ENCODE assay signal across 8 cellular contexts in genomic region chr17:76714822-76715461, GRCh38. TPM values are rescaled to one million over a fixed set of nuclear protein-coding genes. Genes with fewer than 3 reads are reported as not detected.
A peak's percentile ranks its signal among the peaks of the same experiment; 100 is the strongest.
DNase-seq lines count a peak whose midpoint lies in the region; ATAC-seq and TF ChIP-seq lines count a peak whose summit lies in the region.

No MANE protein-coding gene starts in this region.

- no peak overlapping the region; the same call in 1 of the 2 replicates for H3K9ac ChIP-seq in OCI-LY1 (ENCODE audit: low read length)

- H3K27ac ChIP-seq in OCI-LY1 (ENCODE audit: low read depth, low read length, poor library complexity, severe bottlenecking) (no peak overlapping the region), ovary (no peak overlapping the region), tibial nerve (peak overlapping the region in 3 of 4 donors; percentile 55 to 61 (median 55))

- no peaks in the 10 kb centered on the region for H3K79me2 ChIP-seq in OCI-LY1 (ENCODE audit: insufficient read depth, low read length)

- H3K36me3 ChIP-seq in OCI-LY1 (ENCODE audit: insufficient read depth, low read length), result peaks cover 64% of the 10 kb centered on the region
- H3K36me3 ChIP-seq in ovary, result no peaks in the 10 kb centered on the region
- H3K36me3 ChIP-seq in tibial nerve, result peaks cover 12 to 68% (median 21%) of the 10 kb centered on the region in 3 donors

- TF ChIP-seq EP300 in ovary (IDR thresholded peaks at IDR 0.05) (no peak), tibial nerve (IDR thresholded peaks at IDR 0.05) (peak in 1 of 2 donors; percentile 33)

- peak; percentile 15 to 75 (median 63) for DNase-seq in NCI-H1417 (lab: John Stamatoyannopoulos, UW)
- no peak for DNase-seq in NCI-H1417 treated with DMSO at 0.1 percent for 48 hours (lab: John Stamatoyannopoulos, UW)
- peak; percentile 83 to 88 for DNase-seq in activated T-cell treated with anti-CD3 and anti-CD28 coated beads, Interleukin-2, amount 50 U/mL, for 48 hours
- DNase-seq in fibroblast of pulmonary artery (ENCODE audit: low read depth), result peak; percentile 70
- DNase-seq in ovary, result peak; percentile 76 to 89 (median 86)
- peak; percentile 78 to 89 for DNase-seq in tibial nerve (ENCODE audit: low spot score in 2 of 2)

- no peak for TF ChIP-seq POLR2A in ovary (IDR thresholded peaks at IDR 0.05)
- TF ChIP-seq POLR2A in tibial nerve (IDR thresholded peaks at IDR 0.05), result no peak

- no peaks in the 10 kb centered on the region for H3K9me2 ChIP-seq in OCI-LY1 (ENCODE audit: low read depth, low read length)

- H4K20me1 ChIP-seq in OCI-LY1 (ENCODE audit: insufficient read depth, low read length), result no peaks in the 10 kb centered on the region

- H3F3A ChIP-seq in OCI-LY1 (ENCODE audit: insufficient read depth, low read length), result no peaks in the 10 kb centered on the region; the same call in 1 of the 2 replicates

- WGBS in ovary, 3 donors, result 22 to 25% (median 24%) methylated on average over 4 of the region's 4 CpGs
- WGBS in tibial nerve, 2 donors, result 19 to 20% methylated on average over 4 of the region's 4 CpGs

- no peaks in the 10 kb centered on the region for H3K27me3 ChIP-seq in OCI-LY1 (ENCODE audit: insufficient read depth, low read length)
- H3K27me3 ChIP-seq in ovary, result no peaks in the 10 kb centered on the region
- H3K27me3 ChIP-seq in tibial nerve, result no peaks in the 10 kb centered on the region

- ATAC-seq in GM19023 (IDR thresholded peaks at IDR 0.05; ENCODE audit: unreplicated experiment), result no peak

- H3K4me3 ChIP-seq in OCI-LY1 (ENCODE audit: low read depth, low read length, poor library complexity, severe bottlenecking) (no peak overlapping the region), fibroblast of pulmonary artery (replicated peaks; ENCODE audit: low read depth, low read length) (no peak overlapping the region), ovary (no peak overlapping the region), tibial nerve (no peak overlapping the region)

- intact Hi-C loops in ovary (cut with DNase I), result loop anchor here in 3 of 4 donors (5.0 to 10.0 kb wide), 3 partner anchors 90 to 193 kb away; no protein-coding TSS in a partner anchor

- TF ChIP-seq CTCF in OCI-LY1 (IDR thresholded peaks at IDR 0.05; ENCODE audit: low read length), result peak; percentile 84
- peak; percentile 76 for TF ChIP-seq CTCF in fibroblast of pulmonary artery (IDR thresholded peaks at IDR 0.05; ENCODE audit: low read length, missing control alignments)
- peak; percentile 75 to 86 (median 84) for TF ChIP-seq CTCF in ovary (IDR thresholded peaks at IDR 0.05)
- TF ChIP-seq CTCF in tibial nerve (IDR thresholded peaks at IDR 0.05), result peak; percentile 76 to 88 (median 78)

- no peak overlapping the region for H3K4me2 ChIP-seq in OCI-LY1 (ENCODE audit: low read length)

- H3K4me1 ChIP-seq in OCI-LY1 (ENCODE audit: insufficient read depth, low read length, severe bottlenecking), result peaks cover 11% of the 10 kb centered on the region
- peaks cover 2% of the 10 kb centered on the region for H3K4me1 ChIP-seq in ovary (ENCODE audit: insufficient read depth)
- H3K4me1 ChIP-seq in tibial nerve, result peaks cover 0 to 45% (median 17%) of the 10 kb centered on the region in 4 donors

- H3K9me3 ChIP-seq in OCI-LY1 (ENCODE audit: low read length) (no peaks in the 10 kb centered on the region), ovary (no peaks in the 10 kb centered on the region), tibial nerve (no peaks in the 10 kb centered on the region)

- no peak overlapping the region for H2AFZ ChIP-seq in OCI-LY1 (ENCODE audit: low read length)

RNA-seq across cellular contexts. Expression of gene MXRA7, which starts 4.2 kb away (rescaled TPM):
- total RNA-seq in ovary (100 to 1,000 TPM; 107 to 210 (median 181) TPM), tibial nerve (100 to 1,000 TPM; 124 to 230 (median 197) TPM)
- polyA plus RNA-seq in ovary, result 100 to 1,000 TPM; 199 to 759 TPM

RNA-seq across cellular contexts. Expression of gene JMJD6, which starts 11.5 kb away (rescaled TPM):
- total RNA-seq in ovary, result 10 to 100 TPM; 20.1 to 49.8 (median 38.1) TPM
- 10 to 100 TPM; 19.5 to 28.2 TPM for polyA plus RNA-seq in ovary
- total RNA-seq in tibial nerve, result 10 to 100 TPM; 14.0 to 45.0 (median 34.2) TPM

RNA-seq across cellular contexts. Expression of gene METTL23, which starts 11.7 kb away (rescaled TPM):
- 10 to 100 TPM; 20.9 to 36.6 (median 31.8) TPM for total RNA-seq in ovary
- polyA plus RNA-seq in ovary, result 10 to 100 TPM; 37.9 to 47.4 TPM
- 10 to 100 TPM; 27.8 to 50.2 (median 30.8) TPM for total RNA-seq in tibial nerve

RNA-seq across cellular contexts. Expression of gene SRSF2, which starts 22.2 kb away (rescaled TPM):
- total RNA-seq in ovary (100 to 1,000 TPM; 149 to 245 (median 174) TPM), tibial nerve (100 to 1,000 TPM; 196 to 452 (median 271) TPM)
- 100 to 1,000 TPM; 126 to 152 TPM for polyA plus RNA-seq in ovary

RNA-seq across cellular contexts. Expression of gene MFSD11, which starts 23.0 kb away (rescaled TPM):
- total RNA-seq in ovary (10 to 100 TPM; 16.1 to 26.2 (median 19.6) TPM), tibial nerve (10 to 100 TPM; 25.8 to 61.0 (median 37.1) TPM)
- 10 to 100 TPM in 1 of 2 donors, 1 to 10 TPM in 1; 9.6 to 19.6 TPM for polyA plus RNA-seq in ovary

Comparison
In these comparisons a context has a peak if more than half of its experiments do, and no peak if none do; other contexts are left out.
1. H3K27ac ChIP-seq: peak in tibial nerve (3 of 4); none in OCI-LY1 (single experiment) and ovary (0 of 2).
2. Peak in every context shown above with its lines, with median percentiles within 50 percentile points of each other: CTCF ChIP-seq.